Comparison of ENCODE assay signal across 8 cellular contexts in genomic region chr1:248841702-248842395, GRCh38. TPM values are rescaled to one million over a fixed set of nuclear protein-coding genes. Genes with fewer than 3 reads are reported as not detected.
DNase-seq lines count a peak whose midpoint lies in the region; ATAC-seq, FAIRE-seq and TF ChIP-seq lines count a peak whose summit lies in the region.

No MANE protein-coding gene starts in this region.

- no peak overlapping the region for H3K27ac Mint-ChIP-seq in activated naive CD8-positive, alpha-beta T cell treated with anti-CD3 and anti-CD28 coated beads, Interleukin-2, amount 10 ng/mL, durations not matched to agents 7 days and 5 days
- H3K27ac Mint-ChIP-seq in activated naive CD8-positive, alpha-beta T cell treated with anti-CD3 and anti-CD28 coated beads for 36 hours = no peak overlapping the region

- TF ChIP-seq CTCF in OCI-LY3 (IDR thresholded peaks at IDR 0.05; ENCODE audit: low read depth, low read length) (peak; percentile 44), bronchial epithelial cell (IDR thresholded peaks at IDR 0.05; ENCODE audit: insufficient read depth, low read length, severe bottlenecking) (peak; percentile 76)

- no peak overlapping the region for H3K4me2 ChIP-seq in OCI-LY3 (ENCODE audit: low read length)
- H3K4me2 ChIP-seq in mesendoderm (ENCODE audit: low read length) = no peak overlapping the region

- WGBS in mesendoderm (ENCODE audit: extremely low coverage, insufficient coverage, low lambda C conversion rate) = no CpG with 5 or more reads among the region's 12 CpGs

- POLR2A ChIA-PET in activated naive CD8-positive, alpha-beta T cell treated with anti-CD3 and anti-CD28 coated beads, Interleukin-2, amount 10 ng/mL, durations not matched to agents 7 days and 5 days (lab: Charles Lee) = interaction anchor here (0.7 to 1.4 kb wide), 2 partner anchors 17 to 90 kb away, joined by 3 to 6 read pairs; partner anchors contain the start of gene ZNF692

- no peak overlapping the region for H2BK120ac ChIP-seq in mesendoderm (ENCODE audit: low read depth, low read length)

- peaks cover 10% of the 10 kb centered on the region for H3K4me1 ChIP-seq in OCI-LY3 (ENCODE audit: low read length)
- H3K4me1 ChIP-seq in mesendoderm (ENCODE audit: control insufficient read depth, low read depth, low read length) = peaks cover 5% of the 10 kb centered on the region

- H3K27ac ChIP-seq in OCI-LY3 (ENCODE audit: low read length) (no peak overlapping the region), mesendoderm (ENCODE audit: low read depth, low read length) (no peak overlapping the region)

- no peak for ATAC-seq in activated naive CD8-positive, alpha-beta T cell treated with anti-CD3 and anti-CD28 coated beads, Interleukin-2, amount 10 ng/mL, durations not matched to agents 7 days and 5 days (ENCODE audit: low read depth)
- no peak for ATAC-seq in GM21717 (IDR thresholded peaks at IDR 0.05; ENCODE audit: unreplicated experiment)
- no peak for ATAC-seq in HG02759 (IDR thresholded peaks at IDR 0.05; ENCODE audit: unreplicated experiment)

- H4K20me1 ChIP-seq in OCI-LY3 (ENCODE audit: insufficient read depth, low read length) = peaks cover 32% of the 10 kb centered on the region

- H3K79me2 ChIP-seq in OCI-LY3 (ENCODE audit: low read length) = peaks cover 48% of the 10 kb centered on the region
- H3K79me2 ChIP-seq in mesendoderm (ENCODE audit: control insufficient read depth, insufficient read depth, low read length) = peaks cover 6% of the 10 kb centered on the region

- H3K23ac ChIP-seq in mesendoderm (ENCODE audit: low read length) = no peak overlapping the region

- H3K4me3 ChIP-seq in OCI-LY3 (ENCODE audit: low read length) = no peak overlapping the region
- H3K4me3 ChIP-seq in bronchial epithelial cell (ENCODE audit: low read depth, low read length) = no peak overlapping the region
- no peak overlapping the region for H3K4me3 ChIP-seq in mesendoderm (ENCODE audit: low read length)

- no peak for FAIRE-seq in bronchial epithelial cell (lab: Jason Lieb, UNC)

- no peaks in the 10 kb centered on the region for H3K27me3 ChIP-seq in OCI-LY3 (ENCODE audit: low read depth, low read length)
- no peaks in the 10 kb centered on the region for H3K27me3 ChIP-seq in bronchial epithelial cell (ENCODE audit: control insufficient read depth, insufficient read depth, low read length)
- no peaks in the 10 kb centered on the region for H3K27me3 ChIP-seq in mesendoderm (ENCODE audit: insufficient read depth, low read length, poor library complexity)

- H4K8ac ChIP-seq in mesendoderm (ENCODE audit: low read depth, low read length) = no peak overlapping the region

- peaks cover 18% of the 10 kb centered on the region for H3K4me1 Mint-ChIP-seq in activated naive CD8-positive, alpha-beta T cell treated with anti-CD3 and anti-CD28 coated beads, Interleukin-2, amount 10 ng/mL, durations not matched to agents 7 days and 5 days
- H3K4me1 Mint-ChIP-seq in activated naive CD8-positive, alpha-beta T cell treated with anti-CD3 and anti-CD28 coated beads for 36 hours = peaks cover 24% of the 10 kb centered on the region

- H3K18ac ChIP-seq in mesendoderm (ENCODE audit: low read length) = no peak overlapping the region

- no peaks in the 10 kb centered on the region for H3K27me3 Mint-ChIP-seq in activated naive CD8-positive, alpha-beta T cell treated with anti-CD3 and anti-CD28 coated beads, Interleukin-2, amount 10 ng/mL, durations not matched to agents 7 days and 5 days
- no peaks in the 10 kb centered on the region for H3K27me3 Mint-ChIP-seq in activated naive CD8-positive, alpha-beta T cell treated with anti-CD3 and anti-CD28 coated beads for 36 hours

- H2AK5ac ChIP-seq in mesendoderm (ENCODE audit: low read length) = no peak overlapping the region

- peaks cover 2% of the 10 kb centered on the region for H3K36me3 Mint-ChIP-seq in activated naive CD8-positive, alpha-beta T cell treated with anti-CD3 and anti-CD28 coated beads, Interleukin-2, amount 10 ng/mL, durations not matched to agents 7 days and 5 days
- H3K36me3 Mint-ChIP-seq in activated naive CD8-positive, alpha-beta T cell treated with anti-CD3 and anti-CD28 coated beads for 36 hours = peaks cover 5% of the 10 kb centered on the region

- no peak overlapping the region for H3K4me3 Mint-ChIP-seq in activated naive CD8-positive, alpha-beta T cell treated with anti-CD3 and anti-CD28 coated beads, Interleukin-2, amount 10 ng/mL, durations not matched to agents 7 days and 5 days
- no peak overlapping the region for H3K4me3 Mint-ChIP-seq in activated naive CD8-positive, alpha-beta T cell treated with anti-CD3 and anti-CD28 coated beads for 36 hours

- H3K9me3 ChIP-seq in OCI-LY3 (ENCODE audit: insufficient read depth, low read length) = no peaks in the 10 kb centered on the region

- H2BK15ac ChIP-seq in mesendoderm (replicated peaks; ENCODE audit: low read depth) = no peak overlapping the region

- peak; percentile 39 for DNase-seq in activated naive CD8-positive, alpha-beta T cell treated with anti-CD3 and anti-CD28 coated beads, Interleukin-2, amount 10 ng/mL, durations not matched to agents 7 days and 5 days
- DNase-seq in activated naive CD8-positive, alpha-beta T cell treated with anti-CD3 and anti-CD28 coated beads for 36 hours = no peak
- DNase-seq in bronchial epithelial cell (ENCODE audit: low read depth) = peak; percentile 69
- DNase-seq in mesendoderm = peak; percentile 68
- no peak for DNase-seq in NCI-H510A treated with DMSO at 0.1 percent for 48 hours (lab: John Stamatoyannopoulos, UW)

- H2BK5ac ChIP-seq in mesendoderm (ENCODE audit: low read length) = no peak overlapping the region

- no peak overlapping the region for H2AFZ ChIP-seq in OCI-LY3 (ENCODE audit: low read depth, low read length)

- H3K79me1 ChIP-seq in mesendoderm (ENCODE audit: low read length) = peaks cover 4% of the 10 kb centered on the region

- peaks cover 42% of the 10 kb centered on the region for H3K36me3 ChIP-seq in OCI-LY3 (replicated peaks; ENCODE audit: low read depth, low read length)
- H3K36me3 ChIP-seq in bronchial epithelial cell (ENCODE audit: control insufficient read depth, insufficient read depth, low read length) = peaks cover 2% of the 10 kb centered on the region
- no peaks in the 10 kb centered on the region for H3K36me3 ChIP-seq in mesendoderm (ENCODE audit: control insufficient read depth, insufficient read depth, low read length)

- H3K4ac ChIP-seq in mesendoderm (ENCODE audit: low read depth, low read length) = no peak overlapping the region

- H3K56ac ChIP-seq in mesendoderm (ENCODE audit: low read length) = no peak overlapping the region

- H4K5ac ChIP-seq in mesendoderm (ENCODE audit: low read length) = no peak overlapping the region

- H3K9ac ChIP-seq in OCI-LY3 (ENCODE audit: low read length) (no peak overlapping the region), mesendoderm (ENCODE audit: low read length) (no peak overlapping the region)

- no peaks in the 10 kb centered on the region for H3K9me3 Mint-ChIP-seq in activated naive CD8-positive, alpha-beta T cell treated with anti-CD3 and anti-CD28 coated beads, Interleukin-2, amount 10 ng/mL, durations not matched to agents 7 days and 5 days
- H3K9me3 Mint-ChIP-seq in activated naive CD8-positive, alpha-beta T cell treated with anti-CD3 and anti-CD28 coated beads for 36 hours = no peaks in the 10 kb centered on the region

RNA-seq across cellular contexts. Expression of gene ZNF672, which starts 3.8 kb away (rescaled TPM):
- total RNA-seq in activated naive CD8-positive, alpha-beta T cell treated with anti-CD3 and anti-CD28 coated beads, Interleukin-2, amount 10 ng/mL, durations not matched to agents 7 days and 5 days = 10 to 100 TPM; 51.0 to 53.6 TPM
- 10 to 100 TPM; 46.4 to 48.0 TPM for total RNA-seq in activated naive CD8-positive, alpha-beta T cell treated with anti-CD3 and anti-CD28 coated beads for 36 hours
- 15.3 and 18.8 TPM in 2 replicates for total RNA-seq in bronchial epithelial cell
- polyA plus RNA-seq in mesendoderm (2013, experiment 1 of 2) = 19.2 TPM
- polyA plus RNA-seq in mesendoderm (2013, experiment 2 of 2) = 18.9 TPM

RNA-seq across cellular contexts. Expression of gene SH3BP5L, which starts 16.1 kb away (rescaled TPM):
- 10 to 100 TPM; 32.8 to 34.7 TPM for total RNA-seq in activated naive CD8-positive, alpha-beta T cell treated with anti-CD3 and anti-CD28 coated beads, Interleukin-2, amount 10 ng/mL, durations not matched to agents 7 days and 5 days
- 10 to 100 TPM; 15.9 to 16.8 TPM for total RNA-seq in activated naive CD8-positive, alpha-beta T cell treated with anti-CD3 and anti-CD28 coated beads for 36 hours
- total RNA-seq in bronchial epithelial cell = 17.1 and 20.9 TPM in 2 replicates
- 14.0 TPM for polyA plus RNA-seq in mesendoderm (2013, experiment 1 of 2)
- 13.8 TPM for polyA plus RNA-seq in mesendoderm (2013, experiment 2 of 2)

RNA-seq across cellular contexts. Expression of gene ZNF692, which starts 17.0 kb away (rescaled TPM):
- 10 to 100 TPM; 58.6 to 70.2 TPM for total RNA-seq in activated naive CD8-positive, alpha-beta T cell treated with anti-CD3 and anti-CD28 coated beads, Interleukin-2, amount 10 ng/mL, durations not matched to agents 7 days and 5 days
- total RNA-seq in activated naive CD8-positive, alpha-beta T cell treated with anti-CD3 and anti-CD28 coated beads for 36 hours = 10 to 100 TPM; 59.1 to 62.2 TPM
- 19.7 and 22.7 TPM in 2 replicates for total RNA-seq in bronchial epithelial cell
- polyA plus RNA-seq in mesendoderm (2013, experiment 1 of 2) = 15.1 TPM
- 15.0 TPM for polyA plus RNA-seq in mesendoderm (2013, experiment 2 of 2)

Comparison
In these comparisons a context has a peak if more than half of its experiments do, and no peak if none do; other contexts are left out.
1. DNase-seq: peak in activated naive CD8-positive, alpha-beta T cell treated with anti-CD3 and anti-CD28 coated beads, Interleukin-2, amount 10 ng/mL, durations not matched to agents 7 days and 5 days (single experiment), bronchial epithelial cell (single experiment) and mesendoderm (single experiment); none in activated naive CD8-positive, alpha-beta T cell treated with anti-CD3 and anti-CD28 coated beads for 36 hours (single experiment) and NCI-H510A treated with DMSO at 0.1 percent for 48 hours (single experiment).